11 cellular contexts compared by ENCODE assay signal in genomic region chr15:96321422-96322391, GRCh38. TPM values are rescaled to one million over a fixed set of nuclear protein-coding genes. Genes with fewer than 3 reads are reported as not detected.
DNase-seq lines count a peak whose midpoint lies in the region; ATAC-seq, FAIRE-seq and TF ChIP-seq lines count a peak whose summit lies in the region.
"Had no signal": no experiment of that assay in that cellular context is flagged by ENCODE, and none has a peak within 500 bp of the region (broad histone marks: within the 10 kb centered on the region; RNA-seq: fewer than 3 reads in every experiment).

No MANE protein-coding gene starts in this region.

- TF ChIP-seq POLR2A in A549 (IDR thresholded peaks at IDR 0.05; ENCODE audit: low read length), result no peak

- no peak; a peak in 1 of 6 replicates for ATAC-seq in A549

- H3K27me3 Mint-ChIP-seq in nephron progenitor cell (ENCODE audit: low read depth, poor library complexity), result peaks cover 50% of the 10 kb centered on the region

- peaks cover 83% of the 10 kb centered on the region for H3K4me1 Mint-ChIP-seq in nephron progenitor cell

- TF ChIP-seq RAD21 in A549 (conservative IDR thresholded peaks at IDR 0.05 in 1 of 2, IDR thresholded peaks at IDR 0.05 in 1 of 2), result no peak

- TF ChIP-seq EP300 in A549 (IDR thresholded peaks at IDR 0.05), result no peak

- peak overlapping the region; percentile 92 for H3K4me3 Mint-ChIP-seq in nephron progenitor cell

- H3K4me3 ChIP-seq in A549, result peak overlapping the region; percentile 22; the same call in 2 of the 3 replicates
- H3K4me3 ChIP-seq in fibroblast of villous mesenchyme (ENCODE audit: low read depth, low read length), result peak overlapping the region; percentile 55

- H3K27ac Mint-ChIP-seq in nephron progenitor cell, result peak overlapping the region; percentile 99

- DNase-seq in A549 (ENCODE audit: low read depth in 1 of 2, low spot score in 1 of 2) (no peak), NCI-H69 (lab: John Stamatoyannopoulos, UW) (peak; percentile 45), fibroblast of villous mesenchyme (ENCODE audit: low read depth) (peak; percentile 56), nephron progenitor cell (peak; percentile 70), activated gamma-delta T cell treated with Interleukin-2 at 50 U/mL for 16 hours (no peak), DMS53 treated with DMSO at 0.1 percent for 48 hours (lab: John Stamatoyannopoulos, UW; ENCODE audit: unreplicated experiment) (no peak), NCI-H526 treated with DMSO at 0.1 percent for 48 hours (lab: John Stamatoyannopoulos, UW) (no peak), NCI-H446 (lab: John Stamatoyannopoulos, UW) (no peak)
- DNase-seq: effector CD8-positive, alpha-beta T cell had no signal

- no peak for FAIRE-seq in A549 (lab: Jason Lieb, UNC)

- H3K9me3 Mint-ChIP-seq in nephron progenitor cell, result no peaks in the 10 kb centered on the region

- POLR2A ChIA-PET in A549 (lab: Yijun Ruan, JAX), result no interaction called here

- peaks cover 8% of the 10 kb centered on the region for H3K36me3 Mint-ChIP-seq in nephron progenitor cell (ENCODE audit: low read depth)

- 66% methylated on average over 67 of the region's 67 CpGs for whole genome bisulfite sequencing in A549 (ENCODE audit: missing lambda C conversion rate)

- CTCF ChIA-PET in A549 (lab: Yijun Ruan, JAX), result interaction anchor here (0.6 to 2.6 kb wide), 6 partner anchors 9 to 171 kb away, joined by 3 to 12 read pairs (median 4); no protein-coding TSS in a partner anchor

- peaks cover 11% of the 10 kb centered on the region for H3K4me1 ChIP-seq in A549

- TF ChIP-seq CTCF in A549 (IDR thresholded peaks at IDR 0.05), result no peak
- no peak for TF ChIP-seq CTCF in fibroblast of villous mesenchyme (IDR thresholded peaks at IDR 0.05; ENCODE audit: insufficient read depth, low read depth, low read length)
- no peak for TF ChIP-seq CTCF in nephron progenitor cell (IDR thresholded peaks at IDR 0.05)

- H3K4me2 ChIP-seq in A549, result peak overlapping the region; percentile 64

- no peaks in the 10 kb centered on the region for H3K9me3 ChIP-seq in A549

- H3K27ac ChIP-seq in A549, result 0 out of 6 replicates have a peak overlapping the region, but pooled peaks of 1 of the 2 experiments have one; percentile 29
- H3K27ac ChIP-seq: C4-2B, VCaP had no signal

TF ChIP-seq in A549, 52 proteins besides CTCF, POLR2A, EP300 and RAD21:
- no peak for TF ChIP-seq NR3C1 (IDR thresholded peaks at IDR 0.05)
- TF ChIP-seq KDM1A (IDR thresholded peaks at IDR 0.05; ENCODE audit: low read depth), result no peak

RNA-seq across cellular contexts. Expression of gene NR2F2, which starts 8.8 kb away (rescaled TPM):
- polyA plus RNA-seq in A549 (2011; rRNA removed), result 11.8 and 14.4 TPM in 2 replicates
- polyA plus RNA-seq in A549 (2012; cell fraction: cytosol; rRNA removed), result 14.2 and 17.8 TPM in 2 replicates
- polyA plus RNA-seq in A549 (2012; cell fraction: nucleus; rRNA removed), result 10.9 and 18.7 TPM in 2 replicates
- 14.4 to 15.7 TPM (median 15.3 TPM) in 3 replicates for polyA plus RNA-seq in A549 (2017; fragmentation: RNase III; extraction: RNeasy Plus Mini Kit Qiagen cat#74134 plus additional on column Dnase treatment)
- polyA minus RNA-seq in A549 (2011; rRNA and poly(A)+ RNA removed), result 5.7 and 14.9 TPM in 2 replicates
- total RNA-seq in fibroblast of villous mesenchyme, result 73.1 and 96.3 TPM in 2 replicates

Comparison
In these comparisons a context has a peak if more than half of its experiments do, and no peak if none do; other contexts are left out.
1. DNase-seq: peak in NCI-H69 (single experiment), fibroblast of villous mesenchyme (single experiment) and nephron progenitor cell (single experiment); none in A549 (0 of 2), activated gamma-delta T cell treated with Interleukin-2 at 50 U/mL for 16 hours (single experiment), DMS53 treated with DMSO at 0.1 percent for 48 hours (single experiment), NCI-H526 treated with DMSO at 0.1 percent for 48 hours (single experiment) and NCI-H446 (0 of 2).